ENCODE assay signal across 1 cellular context in the genomic region with DNA sequence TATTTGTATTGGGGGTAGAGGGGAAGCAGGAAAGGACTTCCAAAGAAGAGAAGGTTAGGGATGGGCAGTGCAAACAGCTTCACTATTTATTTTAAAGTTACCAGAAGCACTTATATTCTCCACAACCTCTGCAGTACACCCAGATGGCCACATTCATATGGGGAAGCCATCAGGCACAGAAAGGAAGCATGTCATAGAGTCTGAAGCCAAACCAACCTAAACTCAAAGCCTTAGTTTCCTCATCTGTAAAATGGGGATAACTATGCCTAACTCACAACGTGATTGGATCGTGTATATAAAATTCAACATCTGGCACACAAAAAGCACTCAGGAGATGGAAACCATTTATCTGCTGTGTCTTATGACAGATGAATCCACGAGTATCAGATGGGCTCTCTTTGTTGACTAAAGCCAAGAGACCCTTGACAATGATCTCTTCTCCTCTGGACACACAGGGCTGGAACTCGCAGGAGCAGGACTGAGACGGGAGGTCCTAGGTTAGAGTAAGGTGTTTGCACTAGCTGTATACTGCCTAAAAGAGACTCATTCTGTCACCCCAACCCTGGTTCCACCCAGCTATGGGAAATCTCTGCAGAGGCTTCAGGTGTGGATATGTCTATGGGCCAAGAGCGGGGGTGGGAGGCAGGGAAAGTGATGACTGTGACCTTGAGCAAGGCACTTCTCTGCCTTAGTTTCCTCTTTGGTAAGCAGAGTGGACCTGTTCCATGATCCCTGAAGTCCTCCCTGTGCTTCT.
TF ChIP-seq lines count a peak whose summit lies in the region.

No MANE protein-coding gene starts in this region.

TF ChIP-seq in H1, 55 proteins besides CTCF, POLR2A, EP300 and RAD21:
- TF ChIP-seq GTF2F1 (IDR thresholded peaks at IDR 0.05; ENCODE audit: borderline replicate concordance, low read depth, low read length) (no peak), YY1 (IDR thresholded peaks at IDR 0.05; ENCODE audit: low read depth, low read length) (no peak), KDM1A (IDR thresholded peaks at IDR 0.05; ENCODE audit: borderline replicate concordance, low read length) (peak; percentile 80), CBX8 (IDR thresholded peaks at IDR 0.05; ENCODE audit: borderline replicate concordance, low read depth, low read length) (no peak), TCF12 (IDR thresholded peaks at IDR 0.05; ENCODE audit: low read depth, low read length) (no peak)
